ENCODE assay signal across 16 cellular contexts in genomic region chr6:105765239-105765638, GRCh38.
A peak's percentile ranks its signal among the peaks of the same experiment; 100 is the strongest.
DNase-seq lines count a peak whose midpoint lies in the region; ATAC-seq and TF ChIP-seq lines count a peak whose summit lies in the region.
"Had no signal": no experiment of that assay in that cellular context is flagged by ENCODE, and none has a peak within 500 bp of the region (broad histone marks: within the 10 kb centered on the region; RNA-seq: fewer than 3 reads in every experiment).

No MANE protein-coding gene starts in this region.

- H3K4me1 Mint-ChIP-seq in activated CD8-positive, alpha-beta T cell treated with anti-CD3 and anti-CD28 coated beads for 36 hours (ENCODE audit: low read depth): no peaks in the 10 kb centered on the region
- H3K4me1 Mint-ChIP-seq: CD4-positive, alpha-beta memory T cell had no signal

- no peak for DNase-seq in foreskin keratinocyte
- no peak for DNase-seq in globus pallidus (ENCODE audit: low spot score)
- DNase-seq in activated CD8-positive, alpha-beta T cell treated with anti-CD3 and anti-CD28 coated beads for 36 hours: no peak
- DNase-seq: C1 segment of cervical spinal cord; Calu3; CD4-positive, alpha-beta memory T cell; COR-L47; DMS53; DMS79 treated with DMSO at 0.1 percent for 48 hours; GF-D8; GM23248; H7; HCEC 1CT had no signal

- TF ChIP-seq CTCF in foreskin keratinocyte (conservative IDR thresholded peaks at IDR 0.05): no peak
- no peak for TF ChIP-seq CTCF in activated CD8-positive, alpha-beta T cell treated with anti-CD3 and anti-CD28 coated beads for 36 hours (IDR thresholded peaks at IDR 0.05)

- intact Hi-C loops in activated CD8-positive, alpha-beta T cell treated with anti-CD3 and anti-CD28 coated beads for 36 hours (cut with micrococcal nuclease): no loop called here

- H3K27ac ChIP-seq in foreskin keratinocyte: peak overlapping the region; percentile 98
- H3K27ac ChIP-seq: GM23248 had no signal

- peak; percentile 46 for ATAC-seq in GM18858 (IDR thresholded peaks at IDR 0.05; ENCODE audit: unreplicated experiment)
- ATAC-seq in HG02798 (IDR thresholded peaks at IDR 0.05; ENCODE audit: poor library complexity, unreplicated experiment): peak; percentile 62
- ATAC-seq in foreskin keratinocyte: no peak
- ATAC-seq in activated CD8-positive, alpha-beta T cell treated with anti-CD3 and anti-CD28 coated beads for 36 hours: no peak
- ATAC-seq in HG02610 (IDR thresholded peaks at IDR 0.05; ENCODE audit: unreplicated experiment): no peak

- H3K27me3 ChIP-seq in foreskin keratinocyte: no peaks in the 10 kb centered on the region

- H3K36me3 Mint-ChIP-seq in activated CD8-positive, alpha-beta T cell treated with anti-CD3 and anti-CD28 coated beads for 36 hours (ENCODE audit: low read depth): no peaks in the 10 kb centered on the region
- H3K36me3 Mint-ChIP-seq: CD4-positive, alpha-beta memory T cell had no signal

- CTCF ChIA-PET in activated CD8-positive, alpha-beta T cell treated with anti-CD3 and anti-CD28 coated beads for 36 hours (lab: Charles Lee): no interaction called here

- H3K4me1 ChIP-seq in foreskin keratinocyte: peaks cover 45% of the 10 kb centered on the region

- POLR2A ChIA-PET in activated CD8-positive, alpha-beta T cell treated with anti-CD3 and anti-CD28 coated beads for 36 hours (lab: Charles Lee): interaction anchor here (0.8 kb wide), 1 partner anchor 334 kb away, joined by 3 read pairs; no protein-coding TSS in a partner anchor

- H3K9me3 Mint-ChIP-seq in activated CD8-positive, alpha-beta T cell treated with anti-CD3 and anti-CD28 coated beads for 36 hours: no peaks in the 10 kb centered on the region

- H3K27ac Mint-ChIP-seq in activated CD8-positive, alpha-beta T cell treated with anti-CD3 and anti-CD28 coated beads for 36 hours: no peak overlapping the region

- H3K4me3 Mint-ChIP-seq in activated CD8-positive, alpha-beta T cell treated with anti-CD3 and anti-CD28 coated beads for 36 hours: no peak overlapping the region
- H3K4me3 Mint-ChIP-seq: CD4-positive, alpha-beta memory T cell had no signal

- peaks cover 4% of the 10 kb centered on the region for H3K27me3 Mint-ChIP-seq in activated CD8-positive, alpha-beta T cell treated with anti-CD3 and anti-CD28 coated beads for 36 hours
- H3K27me3 Mint-ChIP-seq: CD4-positive, alpha-beta memory T cell had no signal

Comparison
In these comparisons a context has a peak if more than half of its experiments do, and no peak if none do; other contexts are left out.
1. ATAC-seq: peak in GM18858 (single experiment) and HG02798 (single experiment); none in foreskin keratinocyte (single experiment), activated CD8-positive, alpha-beta T cell treated with anti-CD3 and anti-CD28 coated beads for 36 hours (single experiment) and HG02610 (single experiment).